In the genomic region with DNA sequence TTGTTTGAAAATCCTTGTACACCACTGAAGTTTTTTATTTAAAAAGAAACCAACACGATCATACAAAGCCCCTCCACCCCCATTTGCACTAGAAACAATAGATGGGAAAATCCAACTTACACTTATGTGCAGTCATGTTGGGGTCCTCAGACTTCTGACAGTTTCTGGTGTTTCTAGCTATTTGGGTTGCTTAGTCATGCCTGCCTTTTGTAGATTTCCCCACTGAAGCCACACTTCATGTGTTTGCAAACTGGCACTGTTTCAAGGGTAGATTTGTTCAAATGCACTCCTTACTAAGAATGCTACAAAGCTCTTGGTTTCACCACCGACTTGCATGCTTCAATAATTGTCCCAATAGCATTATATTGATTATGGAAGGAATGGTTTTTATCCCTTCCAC, we compare ENCODE assay signal across 14 cellular contexts. TPM values are rescaled to one million over a fixed set of nuclear protein-coding genes. Genes with fewer than 3 reads are reported as not detected.
A peak's percentile ranks its signal among the peaks of the same experiment; 100 is the strongest.
DNase-seq lines count a peak whose midpoint lies in the region; ATAC-seq, FAIRE-seq and TF ChIP-seq lines count a peak whose summit lies in the region.
"Had no signal": no experiment of that assay in that cellular context is flagged by ENCODE, and none has a peak within 500 bp of the region (broad histone marks: within the 10 kb centered on the region; RNA-seq: fewer than 3 reads in every experiment).

No MANE protein-coding gene starts in this region.

- H3K9me3 Mint-ChIP-seq in astrocyte (ENCODE audit: unreplicated experiment) = no peaks in the 10 kb centered on the region
- H3K9me3 Mint-ChIP-seq: activated CD4-positive, alpha-beta memory T cell treated with anti-CD3 and anti-CD28 coated beads for 36 hours had no signal

- peaks cover 7% of the 10 kb centered on the region for H3K27me3 Mint-ChIP-seq in astrocyte (ENCODE audit: low read depth, unreplicated experiment)

- WGBS in right lobe of liver (ENCODE audit: insufficient coverage, low coverage, low lambda C conversion rate, missing lambda C conversion rate) = 22% methylated on average over 2 of the region's 2 CpGs

- TF ChIP-seq CTCF in cardiac muscle cell (IDR thresholded peaks at IDR 0.05; ENCODE audit: low read depth, low read length) (no peak), astrocyte (IDR thresholded peaks at IDR 0.05; ENCODE audit: insufficient read depth, low read depth, low read length) (no peak), right lobe of liver (IDR thresholded peaks at IDR 0.05) (no peak), tibial artery (IDR thresholded peaks at IDR 0.05) (no peak)

- H3K4me3 Mint-ChIP-seq in astrocyte (ENCODE audit: unreplicated experiment) = peak overlapping the region; percentile 96

- TF ChIP-seq POLR2A in right lobe of liver (IDR thresholded peaks at IDR 0.05) = peak; percentile 11

- H3K4me2 ChIP-seq in astrocyte (ENCODE audit: low read length) = peak overlapping the region; percentile 18

- H2AFZ ChIP-seq in astrocyte (ENCODE audit: low read depth, low read length) = no peak overlapping the region

- no peaks in the 10 kb centered on the region for H3K36me3 Mint-ChIP-seq in astrocyte (ENCODE audit: low read depth, unreplicated experiment)
- H3K36me3 Mint-ChIP-seq: activated CD4-positive, alpha-beta memory T cell treated with anti-CD3 and anti-CD28 coated beads for 36 hours had no signal

- DNase-seq in cardiac muscle cell (ENCODE audit: low read depth in 1 of 2, low spot score in 1 of 2) (no peak), Right ventricle myocardium superior (no peak), astrocyte (ENCODE audit: low read depth) (peak; percentile 41), right lobe of liver (no peak), tibial artery (no peak), ACHN (no peak), substantia nigra (lab: John Stamatoyannopoulos, UW) (no peak)
- DNase-seq: activated CD4-positive, alpha-beta memory T cell treated with anti-CD3 and anti-CD28 coated beads for 36 hours; activated naive CD4-positive, alpha-beta T cell treated with Interleukin-2 at 50 U/mL for 16 hours; foreskin melanocyte; NCI-H1048; sigmoid colon had no signal

- H4K20me1 ChIP-seq in astrocyte (ENCODE audit: insufficient read depth, low read length) = no peaks in the 10 kb centered on the region

- H3K27me3 ChIP-seq in cardiac muscle cell (no peaks in the 10 kb centered on the region), astrocyte (ENCODE audit: insufficient read depth, low read length) (no peaks in the 10 kb centered on the region), right lobe of liver (no peaks in the 10 kb centered on the region), tibial artery (no peaks in the 10 kb centered on the region)
- H3K27me3 ChIP-seq: sigmoid colon had no signal

- no peak overlapping the region for H3K9ac ChIP-seq in astrocyte (ENCODE audit: low read length)

- no peak overlapping the region for H3K27ac Mint-ChIP-seq in astrocyte (ENCODE audit: unreplicated experiment)
- H3K27ac Mint-ChIP-seq: activated CD4-positive, alpha-beta memory T cell treated with anti-CD3 and anti-CD28 coated beads for 36 hours had no signal

- H3K4me1 Mint-ChIP-seq in astrocyte (ENCODE audit: low read depth, unreplicated experiment) = peaks cover 10% of the 10 kb centered on the region

- H3K4me3 ChIP-seq in cardiac muscle cell (peak overlapping the region; percentile 66), astrocyte (ENCODE audit: insufficient read depth, low read depth, low read length) (no peak overlapping the region), right lobe of liver (peak overlapping the region; percentile 73 to 85 (median 80)), tibial artery (peak overlapping the region; percentile 4 to 67)

- intact Hi-C loops in Right ventricle myocardium superior (cut with DNase I) = no loop called here
- intact Hi-C loops in right lobe of liver (cut with DNase I) = no loop called here
- intact Hi-C loops in tibial artery (cut with DNase I; ENCODE audit: low total_unique reads) = no loop called here

- in situ Hi-C loops in ACHN (cut with HindIII; ENCODE audit: low pct_ligation_motif_present, low pct_unique_long_range_greater_than_20kb, low sequenced_read_pairs) = no loop called here

- H3K27ac ChIP-seq in cardiac muscle cell = no peak overlapping the region
- no peak overlapping the region for H3K27ac ChIP-seq in astrocyte (ENCODE audit: low read depth, low read length)
- H3K27ac ChIP-seq in right lobe of liver = peak overlapping the region in 2 of 3 donors; percentile 38 to 89
- H3K27ac ChIP-seq in tibial artery = no peak overlapping the region
- H3K27ac ChIP-seq in substantia nigra (ENCODE audit: low read depth, low read length, poor library complexity, severe bottlenecking) = no peak overlapping the region
- H3K27ac ChIP-seq: sigmoid colon had no signal

- no peak for FAIRE-seq in astrocyte (lab: Jason Lieb, UNC)
- FAIRE-seq: G401.6 had no signal

- H3K79me2 ChIP-seq in astrocyte (ENCODE audit: insufficient read depth, low read length) = no peaks in the 10 kb centered on the region

- no peaks in the 10 kb centered on the region for H3K36me3 ChIP-seq in cardiac muscle cell
- H3K36me3 ChIP-seq in astrocyte (ENCODE audit: insufficient read depth, low read length) = no peaks in the 10 kb centered on the region
- no peaks in the 10 kb centered on the region for H3K36me3 ChIP-seq in right lobe of liver
- H3K36me3 ChIP-seq in tibial artery = no peaks in the 10 kb centered on the region
- H3K36me3 ChIP-seq: sigmoid colon had no signal

- peaks cover 10% of the 10 kb centered on the region for H3K4me1 ChIP-seq in cardiac muscle cell (ENCODE audit: low read depth)
- peaks cover 14% of the 10 kb centered on the region for H3K4me1 ChIP-seq in astrocyte (ENCODE audit: insufficient read depth, low read length)
- peaks cover 0 to 27% (median 11%) of the 10 kb centered on the region in 4 donors for H3K4me1 ChIP-seq in right lobe of liver
- H3K4me1 ChIP-seq in tibial artery = peaks cover 0 to 22% (median 10%) of the 10 kb centered on the region in 4 donors

- ATAC-seq in Right ventricle myocardium superior (ENCODE audit: poor library complexity) (no peak), right lobe of liver (peak in 3 of 4 donors; percentile 12 to 22 (median 13)), HG03378 (IDR thresholded peaks at IDR 0.05; ENCODE audit: unreplicated experiment) (no peak)

- no peaks in the 10 kb centered on the region for H3K9me3 ChIP-seq in cardiac muscle cell (ENCODE audit: low read depth)
- H3K9me3 ChIP-seq in astrocyte (ENCODE audit: insufficient read depth, low read depth, low read length) = no peaks in the 10 kb centered on the region
- H3K9me3 ChIP-seq in right lobe of liver = no peaks in the 10 kb centered on the region
- no peaks in the 10 kb centered on the region for H3K9me3 ChIP-seq in tibial artery
- H3K9me3 ChIP-seq: sigmoid colon had no signal

RNA-seq across cellular contexts. Expression of a gene that starts 1.5 kb away (rescaled TPM):
- total RNA-seq in cardiac muscle cell (35.0 and 36.1 TPM in 2 replicates), Right ventricle myocardium superior (5.9 TPM), astrocyte (14.1 and 15.9 TPM in 2 replicates), right lobe of liver (10 to 100 TPM; 15.0 to 66.0 (median 39.5) TPM)
- 21.7 and 25.2 TPM in 2 replicates for polyA plus RNA-seq in cardiac muscle cell

Comparison
In these comparisons a context has a peak if more than half of its experiments do, and no peak if none do; other contexts are left out.
1. H3K27ac ChIP-seq: peak in right lobe of liver (2 of 3); none in cardiac muscle cell (single experiment), astrocyte (single experiment), tibial artery (0 of 2) and substantia nigra (single experiment).
2. ATAC-seq: peak in right lobe of liver (3 of 4); none in Right ventricle myocardium superior (single experiment) and HG03378 (single experiment).